ENCODE assay signal across 6 cellular contexts in genomic region chr19:16541526-16542044, GRCh38. TPM values are rescaled to one million over a fixed set of nuclear protein-coding genes. Genes with fewer than 3 reads are reported as not detected.
DNase-seq lines count a peak whose midpoint lies in the region.

No MANE protein-coding gene starts in this region.

- H3K23ac ChIP-seq in mesendoderm (ENCODE audit: low read length): peak overlapping the region; percentile 80

- H3K27me3 Mint-ChIP-seq in activated naive CD4-positive, alpha-beta T cell treated with anti-CD3 and anti-CD28 coated beads, Interleukin-2, amount 50 U/mL, for 24 hours: no peaks in the 10 kb centered on the region

- no peaks in the 10 kb centered on the region for H3K9me3 Mint-ChIP-seq in activated naive CD4-positive, alpha-beta T cell treated with anti-CD3 and anti-CD28 coated beads, Interleukin-2, amount 50 U/mL, for 24 hours

- peak overlapping the region; percentile 82 for H3K4ac ChIP-seq in mesendoderm (ENCODE audit: low read depth, low read length)

- H3K4me1 ChIP-seq in mesendoderm (ENCODE audit: control insufficient read depth, low read depth, low read length): peaks cover 5% of the 10 kb centered on the region

- H3K36me3 Mint-ChIP-seq in activated naive CD4-positive, alpha-beta T cell treated with anti-CD3 and anti-CD28 coated beads, Interleukin-2, amount 50 U/mL, for 24 hours: peaks cover 12% of the 10 kb centered on the region

- H2AK5ac ChIP-seq in mesendoderm (ENCODE audit: low read length): no peak overlapping the region

- H3K9ac ChIP-seq in mesendoderm (ENCODE audit: low read length): peak overlapping the region; percentile 89

- H3K4me3 Mint-ChIP-seq in activated naive CD4-positive, alpha-beta T cell treated with anti-CD3 and anti-CD28 coated beads, Interleukin-2, amount 50 U/mL, for 24 hours: peak overlapping the region; percentile 95

- H3K27ac ChIP-seq in mesendoderm (ENCODE audit: low read depth, low read length): peak overlapping the region; percentile 71

- peaks cover 6% of the 10 kb centered on the region for H3K36me3 ChIP-seq in mesendoderm (ENCODE audit: control insufficient read depth, insufficient read depth, low read length)

- H3K4me3 ChIP-seq in mesendoderm (ENCODE audit: low read length): peak overlapping the region; percentile 91

- H2BK15ac ChIP-seq in mesendoderm (replicated peaks; ENCODE audit: low read depth): no peak overlapping the region

- DNase-seq in stimulated activated CD4-positive, alpha-beta T cell treated with anti-CD3 and anti-CD28 coated beads, Interleukin-4, amount 100 ng/mL, for 24 hours: peak; percentile 16
- no peak for DNase-seq in stimulated activated CD4-positive, alpha-beta T cell treated with anti-CD3 and anti-CD28 coated beads, Interleukin-4, amount 100 ng/mL, for 1 hour
- DNase-seq in mesendoderm (no peak), nucleus accumbens (lab: John Stamatoyannopoulos, UW) (no peak)
- no peak for DNase-seq in activated effector memory CD4-positive, alpha-beta T cell treated with anti-CD3 and anti-CD28 coated beads, Interleukin-2, amount 50 U/mL, for 16 hours

- peaks cover 50% of the 10 kb centered on the region for H3K4me1 Mint-ChIP-seq in activated naive CD4-positive, alpha-beta T cell treated with anti-CD3 and anti-CD28 coated beads, Interleukin-2, amount 50 U/mL, for 24 hours

- peaks cover 21% of the 10 kb centered on the region for H3K79me1 ChIP-seq in mesendoderm (ENCODE audit: low read length)

- peak overlapping the region; percentile 81 for H3K27ac Mint-ChIP-seq in activated naive CD4-positive, alpha-beta T cell treated with anti-CD3 and anti-CD28 coated beads, Interleukin-2, amount 50 U/mL, for 24 hours

- peak overlapping the region; percentile 92 for H3K56ac ChIP-seq in mesendoderm (ENCODE audit: low read length)

- H2BK5ac ChIP-seq in mesendoderm (ENCODE audit: low read length): no peak overlapping the region

- no peak overlapping the region for H4K5ac ChIP-seq in mesendoderm (ENCODE audit: low read length)

- H4K8ac ChIP-seq in mesendoderm (ENCODE audit: low read depth, low read length): no peak overlapping the region

- peak overlapping the region; percentile 78 for H3K18ac ChIP-seq in mesendoderm (ENCODE audit: low read length)

- H3K79me2 ChIP-seq in mesendoderm (ENCODE audit: control insufficient read depth, insufficient read depth, low read length): peaks cover 55% of the 10 kb centered on the region

- no peaks in the 10 kb centered on the region for H3K27me3 ChIP-seq in mesendoderm (ENCODE audit: insufficient read depth, low read length, poor library complexity)

- H3K4me2 ChIP-seq in mesendoderm (ENCODE audit: low read length): peak overlapping the region; percentile 99

- H2BK120ac ChIP-seq in mesendoderm (ENCODE audit: low read depth, low read length): no peak overlapping the region

- no CpG with 5 or more reads among the region's 29 CpGs for WGBS in mesendoderm (ENCODE audit: extremely low coverage, insufficient coverage, low lambda C conversion rate)

RNA-seq across cellular contexts. Expression of gene CHERP, which starts 0.7 kb away (rescaled TPM):
- 59.8 TPM for polyA plus RNA-seq in mesendoderm (2013, experiment 1 of 2)
- polyA plus RNA-seq in mesendoderm (2013, experiment 2 of 2): 59.3 TPM

RNA-seq across cellular contexts. Expression of gene SLC35E1, which starts 30.6 kb away (rescaled TPM):
- polyA plus RNA-seq in mesendoderm (2013, experiment 1 of 2): 29.4 TPM
- 32.0 TPM for polyA plus RNA-seq in mesendoderm (2013, experiment 2 of 2)

RNA-seq across cellular contexts. Expression of gene C19orf44, which starts 45.4 kb away (rescaled TPM):
- polyA plus RNA-seq in mesendoderm (2013, experiment 1 of 2): 2.4 TPM
- 2.4 TPM for polyA plus RNA-seq in mesendoderm (2013, experiment 2 of 2)

RNA-seq across cellular contexts. Expression of gene CALR3, which starts 45.6 kb away (rescaled TPM):
- polyA plus RNA-seq in mesendoderm (2013, experiment 1 of 2): 0.46 TPM
- polyA plus RNA-seq in mesendoderm (2013, experiment 2 of 2): 0.46 TPM
